30 cellular contexts compared by ENCODE assay signal in genomic region chr10:69516548-69517195, GRCh38. TPM values are rescaled to one million over a fixed set of nuclear protein-coding genes. Genes with fewer than 3 reads are reported as not detected.
"Had no signal": no experiment of that assay in that cellular context is flagged by ENCODE, and none has a peak within 500 bp of the region (broad histone marks: within the 10 kb centered on the region; RNA-seq: fewer than 3 reads in every experiment).

No MANE protein-coding gene starts in this region.

- H3K4me1 Mint-ChIP-seq: memory B cell, nephron progenitor cell had no signal

- H3K36me3 ChIP-seq: pancreas, prostate gland, right atrium auricular region, tibial artery had no signal

- FAIRE-seq: colon, islet of Langerhans, pancreas had no signal

- H3K9me3 ChIP-seq: heart right ventricle, pancreas, prostate gland, right atrium auricular region, testis, tibial artery had no signal

- DNase-seq: central memory CD4-positive, alpha-beta T cell; effector CD4-positive, alpha-beta T cell; foreskin melanocyte; heart right ventricle; hippocampal formation; kidney glomerular epithelial cell; occipital lobe; pancreas; stimulated activated CD4-positive, alpha-beta T cell treated with anti-CD3 and anti-CD28 coated beads, Interleukin-12 subunit alpha, Interleukin-12 subunit beta, amount 100 ng/mL, for 4 hours; stimulated activated CD4-positive, alpha-beta T cell treated with anti-CD3 and anti-CD28 coated beads, Interleukin-4, amount 100 ng/mL, for 1 hour; stimulated activated naive CD4-positive, alpha-beta T cell treated with Interleukin-2 at 50 U/mL for 16 hours; substantia nigra; testis had no signal

- H3K36me3 Mint-ChIP-seq: memory B cell; naive thymus-derived CD8-positive, alpha-beta T cell; type B pancreatic cell had no signal

- H3K4me3 Mint-ChIP-seq: memory B cell; naive thymus-derived CD8-positive, alpha-beta T cell; nephron progenitor cell; type B pancreatic cell had no signal

- H3K9me3 Mint-ChIP-seq: memory B cell; naive thymus-derived CD8-positive, alpha-beta T cell; type B pancreatic cell had no signal

- H3K4me3 ChIP-seq: dorsolateral prefrontal cortex, heart right ventricle, lung, pancreas, prostate gland, right atrium auricular region, smooth muscle cell, testis, tibial artery had no signal

- H3K27ac Mint-ChIP-seq: memory B cell; naive thymus-derived CD8-positive, alpha-beta T cell; nephron progenitor cell; type B pancreatic cell had no signal

- H3K4me1 ChIP-seq: heart right ventricle, pancreas, prostate gland, right atrium auricular region, testis, tibial artery had no signal

- ATAC-seq: sciatic nerve had no signal

RNA-seq across cellular contexts. Expression of gene NEUROG3, which starts 56.5 kb away (rescaled TPM):
- total RNA-seq: cerebellum; left lobe of liver; liver; lung; naive thymus-derived CD8-positive, alpha-beta T cell; occipital lobe; prostate gland; right atrium auricular region; sciatic nerve; smooth muscle cell; testis; urinary bladder had no signal
